Comparison of ENCODE assay signal across 10 cellular contexts in the genomic region with DNA sequence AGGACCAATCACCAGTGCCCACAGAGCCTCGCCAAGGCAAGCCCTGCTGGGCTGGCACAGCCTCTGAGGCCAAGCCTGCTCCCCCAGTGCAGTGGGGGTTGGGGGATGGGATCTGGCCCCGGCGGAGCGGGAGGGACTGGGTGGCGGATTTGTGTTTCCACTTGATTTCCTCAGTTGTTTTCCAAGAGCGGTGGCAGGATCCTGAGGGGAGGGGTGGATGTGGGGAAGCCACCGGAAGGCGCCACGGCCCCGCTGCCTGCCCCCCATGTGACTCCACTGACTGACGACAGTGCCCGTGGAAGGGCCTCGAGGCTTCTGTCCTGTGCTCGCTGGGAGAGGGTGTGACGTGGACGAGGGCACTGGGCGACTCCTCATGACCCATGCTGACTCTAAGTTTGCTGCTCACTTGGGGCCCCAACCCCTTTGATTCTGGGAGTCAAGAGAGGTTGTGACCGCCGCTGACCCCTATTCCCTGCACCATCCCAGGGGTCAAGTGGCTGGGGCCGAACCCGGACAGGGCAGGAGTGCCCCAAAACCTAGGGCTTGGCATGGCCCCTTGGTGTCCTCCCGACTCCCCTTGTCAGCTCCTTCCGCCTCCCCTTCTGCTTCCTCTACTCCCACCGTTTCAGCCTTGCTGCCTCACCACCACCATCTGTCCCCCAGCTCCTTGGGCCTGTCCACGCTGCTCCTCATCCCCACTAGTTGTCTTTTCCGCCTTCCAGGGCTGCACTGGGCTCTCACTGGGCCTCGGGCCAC. TPM values are rescaled to one million over a fixed set of nuclear protein-coding genes. Genes with fewer than 3 reads are reported as not detected.
DNase-seq lines count a peak whose midpoint lies in the region; ATAC-seq and TF ChIP-seq lines count a peak whose summit lies in the region.
"Had no signal": no experiment of that assay in that cellular context is flagged by ENCODE, and none has a peak within 500 bp of the region (broad histone marks: within the 10 kb centered on the region; RNA-seq: fewer than 3 reads in every experiment).

No MANE protein-coding gene starts in this region.

- peak overlapping the region in 1 of 2 donors; percentile 43 for H3K9ac ChIP-seq in duodenal mucosa (ENCODE audit: low read depth in 1 of 2, low read length in 2 of 2)

- no peaks in the 10 kb centered on the region for H3K27me3 Mint-ChIP-seq in naive thymus-derived CD4-positive, alpha-beta T cell

- H3K36me3 Mint-ChIP-seq in naive thymus-derived CD4-positive, alpha-beta T cell = no peaks in the 10 kb centered on the region

- H3K4me3 Mint-ChIP-seq in naive thymus-derived CD4-positive, alpha-beta T cell = no peak overlapping the region

- no peaks in the 10 kb centered on the region for H3K9me3 Mint-ChIP-seq in naive thymus-derived CD4-positive, alpha-beta T cell

- H3K4me3 ChIP-seq in duodenal mucosa (ENCODE audit: low read depth in 1 of 2, low read length in 2 of 2) (no peak overlapping the region), thoracic aorta (no peak overlapping the region)
- no peak overlapping the region for H3K4me3 ChIP-seq in naive thymus-derived CD4-positive, alpha-beta T cell (ENCODE audit: low read length)

- CTCF ChIA-PET in naive thymus-derived CD4-positive, alpha-beta T cell (lab: Charles Lee) = no interaction called here

- peaks cover 0 to 5% (median 0%) of the 10 kb centered on the region in 7 donors for H3K4me1 Mint-ChIP-seq in naive thymus-derived CD4-positive, alpha-beta T cell

- ATAC-seq in thoracic aorta (ENCODE audit: insufficient number of reproducible peaks, low FRiP score, low read depth) (no peak), HG03571 (IDR thresholded peaks at IDR 0.05; ENCODE audit: unreplicated experiment) (no peak)
- ATAC-seq in naive thymus-derived CD4-positive, alpha-beta T cell = no peak

- POLR2A ChIA-PET in naive thymus-derived CD4-positive, alpha-beta T cell (lab: Charles Lee) = no interaction called here

- H3K9me3 ChIP-seq in duodenal mucosa (ENCODE audit: control insufficient read depth in 1 of 2, low read length in 2 of 2) = no peaks in the 10 kb centered on the region
- no peaks in the 10 kb centered on the region for H3K9me3 ChIP-seq in thoracic aorta
- H3K9me3 ChIP-seq in naive thymus-derived CD4-positive, alpha-beta T cell (ENCODE audit: control insufficient read depth in 2 of 3, low read length in 3 of 3) = no peaks in the 10 kb centered on the region

- intact Hi-C loops in naive thymus-derived CD4-positive, alpha-beta T cell (cut with micrococcal nuclease) = no loop called here

- H3K4me1 ChIP-seq in duodenal mucosa (ENCODE audit: control insufficient read depth in 1 of 2, insufficient read depth in 2 of 2, low read length in 2 of 2) (peaks cover 16 to 18% of the 10 kb centered on the region in 2 donors), thoracic aorta (ENCODE audit: control insufficient read depth in 1 of 2, low read depth in 2 of 2) (peaks cover 15 to 22% of the 10 kb centered on the region in 2 donors)
- no peaks in the 10 kb centered on the region for H3K4me1 ChIP-seq in naive thymus-derived CD4-positive, alpha-beta T cell (ENCODE audit: control insufficient read depth in 2 of 2, insufficient read depth in 2 of 2, low read length in 2 of 2)

- DNase-seq in NCI-H1694 treated with DMSO at 0.1 percent for 48 hours (lab: John Stamatoyannopoulos, UW) (peak; percentile 36), midbrain (lab: John Stamatoyannopoulos, UW) (peak; percentile 90), thoracic aorta (ENCODE audit: low spot score) (no peak), NCI-H446 treated with DMSO at 0.1 percent for 48 hours (lab: John Stamatoyannopoulos, UW) (no peak)
- no peak for DNase-seq in activated CD4-positive, alpha-beta T cell treated with anti-CD3 and anti-CD28 coated beads, Interleukin-2, amount 50 U/mL, for 1 hour
- DNase-seq in naive thymus-derived CD4-positive, alpha-beta T cell = no peak
- DNase-seq: activated naive CD4-positive, alpha-beta T cell treated with Interleukin-2 at 50 U/mL for 16 hours; T-helper 2 cell had no signal

- H3K27ac ChIP-seq in duodenal mucosa (ENCODE audit: low read depth, low read length) = peak overlapping the region; percentile 66
- H3K27ac ChIP-seq in thoracic aorta = peak overlapping the region; percentile 24 to 28
- H3K27ac ChIP-seq in naive thymus-derived CD4-positive, alpha-beta T cell (ENCODE audit: low read depth, low read length) = no peak overlapping the region

- no peak for TF ChIP-seq CTCF in thoracic aorta (IDR thresholded peaks at IDR 0.05)

- no peak overlapping the region for H3K27ac Mint-ChIP-seq in naive thymus-derived CD4-positive, alpha-beta T cell

- H3K36me3 ChIP-seq in duodenal mucosa (ENCODE audit: control insufficient read depth in 1 of 2, insufficient read depth in 2 of 2, low read length in 2 of 2) (no peaks in the 10 kb centered on the region), thoracic aorta (no peaks in the 10 kb centered on the region)
- no peaks in the 10 kb centered on the region for H3K36me3 ChIP-seq in naive thymus-derived CD4-positive, alpha-beta T cell (ENCODE audit: control insufficient read depth in 2 of 3, insufficient read depth in 3 of 3, low read length in 3 of 3)

- H3K27me3 ChIP-seq in duodenal mucosa (ENCODE audit: control insufficient read depth in 1 of 2, insufficient read depth in 2 of 2, low read length in 2 of 2) (no peaks in the 10 kb centered on the region), thoracic aorta (replicated peaks; ENCODE audit: insufficient read depth) (no peaks in the 10 kb centered on the region)
- no peaks in the 10 kb centered on the region for H3K27me3 ChIP-seq in naive thymus-derived CD4-positive, alpha-beta T cell (ENCODE audit: control insufficient read depth in 2 of 2, insufficient read depth in 2 of 2, low read length in 2 of 2)

RNA-seq across cellular contexts. Expression of a gene that starts 23.5 kb away (rescaled TPM):
- 10 to 100 TPM; 33.9 to 56.2 TPM for total RNA-seq in thoracic aorta
- 10 to 100 TPM; 10.0 to 29.3 (median 26.5) TPM for total RNA-seq in naive thymus-derived CD4-positive, alpha-beta T cell
- 1 to 10 TPM; 6.3 to 6.6 TPM for polyA plus RNA-seq in naive thymus-derived CD4-positive, alpha-beta T cell

RNA-seq across cellular contexts. Expression of a gene that starts 49.3 kb away (rescaled TPM):
- total RNA-seq in thoracic aorta = under 1 TPM; 0.49 to 0.95 TPM
- total RNA-seq in naive thymus-derived CD4-positive, alpha-beta T cell = not detected
- polyA plus RNA-seq in naive thymus-derived CD4-positive, alpha-beta T cell = not detected

RNA-seq across cellular contexts. Expression of a gene that starts 50.3 kb away (rescaled TPM):
- 1 to 10 TPM; 1.2 to 1.5 TPM for total RNA-seq in thoracic aorta
- not detected for total RNA-seq in naive thymus-derived CD4-positive, alpha-beta T cell
- not detected for polyA plus RNA-seq in naive thymus-derived CD4-positive, alpha-beta T cell

Comparison
In these comparisons a context has a peak if more than half of its experiments do, and no peak if none do; other contexts are left out.
1. DNase-seq: peak in NCI-H1694 treated with DMSO at 0.1 percent for 48 hours (single experiment) and midbrain (single experiment); none in thoracic aorta (single experiment), activated CD4-positive, alpha-beta T cell treated with anti-CD3 and anti-CD28 coated beads, Interleukin-2, amount 50 U/mL, for 1 hour (single experiment), NCI-H446 treated with DMSO at 0.1 percent for 48 hours (single experiment) and naive thymus-derived CD4-positive, alpha-beta T cell (0 of 9).